Comparison of ENCODE assay signal across 13 cellular contexts in the genomic region with DNA sequence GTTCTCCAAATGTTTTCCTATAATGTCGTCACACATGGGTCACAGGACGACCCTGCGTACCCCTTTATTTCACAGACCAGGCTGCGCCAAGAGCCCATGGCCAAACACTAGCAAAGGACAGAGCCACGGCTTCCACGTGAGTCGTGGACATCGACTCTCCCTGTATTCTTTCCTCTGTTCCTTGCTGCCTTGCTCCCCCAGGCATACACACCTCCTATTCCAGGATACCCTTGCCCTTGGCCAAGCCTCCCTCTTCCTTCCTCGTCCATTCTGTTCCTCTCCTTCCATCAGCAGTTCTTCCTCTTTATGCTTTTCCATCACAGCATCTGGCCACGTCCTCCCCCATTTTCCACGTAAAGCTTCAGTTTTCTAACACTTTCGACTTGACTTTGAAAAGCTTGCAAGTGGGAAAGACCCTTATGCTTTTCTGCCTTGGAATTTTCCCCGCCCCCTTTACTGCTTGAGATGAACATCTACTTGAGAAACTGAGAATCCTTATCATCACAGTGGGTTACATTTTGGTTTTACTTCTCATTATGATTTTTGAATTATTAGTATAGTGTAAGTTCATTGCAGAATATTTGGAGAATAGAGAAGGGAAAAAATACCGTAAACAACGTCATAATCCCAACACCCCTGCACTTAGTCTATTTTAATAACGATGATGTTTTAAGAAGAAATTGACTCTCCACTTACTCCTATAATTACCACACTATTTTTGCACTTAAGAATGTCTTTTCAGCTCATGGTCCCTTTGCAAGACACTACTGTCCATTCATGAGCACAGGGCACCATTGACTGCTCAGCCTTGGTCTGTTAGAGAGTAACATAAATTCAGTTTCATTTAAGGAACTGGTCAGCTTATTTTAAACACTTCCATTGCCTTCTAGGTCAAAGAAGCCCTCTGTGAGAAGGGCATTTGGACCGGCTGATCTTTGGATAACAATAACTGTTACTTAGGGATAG. TPM values are rescaled to one million over a fixed set of nuclear protein-coding genes. Genes with fewer than 3 reads are reported as not detected.
DNase-seq lines count a peak whose midpoint lies in the region; ATAC-seq and TF ChIP-seq lines count a peak whose summit lies in the region.
"Had no signal": no experiment of that assay in that cellular context is flagged by ENCODE, and none has a peak within 500 bp of the region (broad histone marks: within the 10 kb centered on the region; RNA-seq: fewer than 3 reads in every experiment).

No MANE protein-coding gene starts in this region.

- peaks cover 25% of the 10 kb centered on the region for H3K4me1 ChIP-seq in Karpas-422 (ENCODE audit: low read length)
- H3K4me1 ChIP-seq: uterus had no signal

- POLR2A ChIA-PET in activated CD8-positive, alpha-beta T cell treated with anti-CD3 and anti-CD28 coated beads for 36 hours (lab: Charles Lee), result interaction anchor here (1.0 to 1.5 kb wide), 4 partner anchors 13 to 72 kb away, joined by 3 to 4 read pairs (median 4); no protein-coding TSS in a partner anchor
- POLR2A ChIA-PET in activated CD8-positive, alpha-beta T cell treated with anti-CD3 and anti-CD28 coated beads, Interleukin-2, amount 10 ng/mL, durations not matched to agents 7 days and 5 days (lab: Charles Lee), result interaction anchor here (0.7 kb wide), 1 partner anchor 102 kb away, joined by 3 read pairs; no protein-coding TSS in a partner anchor
- POLR2A ChIA-PET in activated B cell treated with CpG ODN at 0.5 μM for 24 hours (lab: Charles Lee), result interaction anchor here (0.7 to 1.1 kb wide), 2 partner anchors 11 to 30 kb away, joined by 3 read pairs; no protein-coding TSS in a partner anchor

- H3K27me3 ChIP-seq in GM06990 (replicated peaks; ENCODE audit: control insufficient read depth, insufficient read depth, low read length) (no peaks in the 10 kb centered on the region), Karpas-422 (ENCODE audit: low read length) (no peaks in the 10 kb centered on the region)
- H3K27me3 ChIP-seq: neutrophil, uterus had no signal

- no peak for ATAC-seq in activated CD8-positive, alpha-beta T cell treated with anti-CD3 and anti-CD28 coated beads for 36 hours
- no peak for ATAC-seq in activated CD8-positive, alpha-beta T cell treated with anti-CD3 and anti-CD28 coated beads, Interleukin-2, amount 10 ng/mL, durations not matched to agents 7 days and 5 days
- ATAC-seq in activated B cell treated with CpG ODN at 0.5 μM for 24 hours (ENCODE audit: low read depth), result no peak
- ATAC-seq: Right ventricle myocardium inferior had no signal

- no peak overlapping the region for H3K4me2 ChIP-seq in Karpas-422 (ENCODE audit: low read depth, low read length, poor library complexity, severe bottlenecking)

- peak; percentile 53 for DNase-seq in activated CD8-positive, alpha-beta T cell treated with anti-CD3 and anti-CD28 coated beads for 36 hours
- DNase-seq in activated CD8-positive, alpha-beta T cell treated with anti-CD3 and anti-CD28 coated beads, Interleukin-2, amount 10 ng/mL, durations not matched to agents 7 days and 5 days, result no peak
- DNase-seq in GM06990 (ENCODE audit: extremely low read depth, insufficient read length) (no peak), activated B cell treated with CpG ODN at 0.5 μM for 24 hours (no peak), nephron progenitor cell (no peak), NCI-H226 (no peak), ACHN (no peak), Karpas-422 (no peak)
- DNase-seq: NCI-H146, NCI-H345, uterus had no signal

- in situ Hi-C loops in ACHN (cut with HindIII; ENCODE audit: low pct_ligation_motif_present, low pct_unique_long_range_greater_than_20kb, low sequenced_read_pairs), result no loop called here

- H3K36me3 ChIP-seq in GM06990 (ENCODE audit: control insufficient read depth, insufficient read depth, low read length), result no peaks in the 10 kb centered on the region
- no peaks in the 10 kb centered on the region for H3K36me3 ChIP-seq in Karpas-422 (ENCODE audit: insufficient read depth, low read length)
- H3K36me3 ChIP-seq: neutrophil, uterus had no signal

- peak overlapping the region; percentile 52 for H3K27ac Mint-ChIP-seq in activated CD8-positive, alpha-beta T cell treated with anti-CD3 and anti-CD28 coated beads for 36 hours
- H3K27ac Mint-ChIP-seq in activated CD8-positive, alpha-beta T cell treated with anti-CD3 and anti-CD28 coated beads, Interleukin-2, amount 10 ng/mL, durations not matched to agents 7 days and 5 days, result no peak overlapping the region
- H3K27ac Mint-ChIP-seq in activated B cell treated with CpG ODN at 0.5 μM for 24 hours, result peak overlapping the region; percentile 8
- peak overlapping the region; percentile 28 for H3K27ac Mint-ChIP-seq in nephron progenitor cell

- intact Hi-C loops in activated CD8-positive, alpha-beta T cell treated with anti-CD3 and anti-CD28 coated beads for 36 hours (cut with micrococcal nuclease), result no loop called here
- intact Hi-C loops in activated B cell treated with CpG ODN at 0.5 μM for 24 hours (cut with micrococcal nuclease), result no loop called here

- no peaks in the 10 kb centered on the region for H3K36me3 Mint-ChIP-seq in activated CD8-positive, alpha-beta T cell treated with anti-CD3 and anti-CD28 coated beads for 36 hours (ENCODE audit: low read depth)
- H3K36me3 Mint-ChIP-seq in activated CD8-positive, alpha-beta T cell treated with anti-CD3 and anti-CD28 coated beads, Interleukin-2, amount 10 ng/mL, durations not matched to agents 7 days and 5 days (ENCODE audit: low read depth), result peaks cover 2% of the 10 kb centered on the region
- H3K36me3 Mint-ChIP-seq in activated B cell treated with CpG ODN at 0.5 μM for 24 hours (ENCODE audit: low read depth), result no peaks in the 10 kb centered on the region
- H3K36me3 Mint-ChIP-seq in nephron progenitor cell (ENCODE audit: low read depth), result no peaks in the 10 kb centered on the region

- H4K20me1 ChIP-seq in Karpas-422 (ENCODE audit: insufficient read depth, low read depth, low read length), result no peaks in the 10 kb centered on the region

- CTCF ChIA-PET in activated CD8-positive, alpha-beta T cell treated with anti-CD3 and anti-CD28 coated beads for 36 hours (lab: Charles Lee), result interaction anchor here (1.0 to 3.0 kb wide), 4 partner anchors 39 to 136 kb away, joined by 3 to 14 read pairs (median 4); a partner anchor contains a TSS
- CTCF ChIA-PET in activated CD8-positive, alpha-beta T cell treated with anti-CD3 and anti-CD28 coated beads, Interleukin-2, amount 10 ng/mL, durations not matched to agents 7 days and 5 days (lab: Charles Lee), result interaction anchor here (2.7 kb wide), 1 partner anchor 72 kb away, joined by 13 read pairs; no protein-coding TSS in a partner anchor
- CTCF ChIA-PET in activated B cell treated with CpG ODN at 0.5 μM for 24 hours (lab: Charles Lee), result no interaction called here

- no peak overlapping the region for H3K27ac ChIP-seq in Karpas-422 (ENCODE audit: low read length)
- H3K27ac ChIP-seq: neutrophil, uterus had no signal

- no peaks in the 10 kb centered on the region for H3K79me2 ChIP-seq in Karpas-422 (ENCODE audit: low read length)

- no peak overlapping the region for H3K4me3 Mint-ChIP-seq in activated CD8-positive, alpha-beta T cell treated with anti-CD3 and anti-CD28 coated beads for 36 hours
- H3K4me3 Mint-ChIP-seq in activated CD8-positive, alpha-beta T cell treated with anti-CD3 and anti-CD28 coated beads, Interleukin-2, amount 10 ng/mL, durations not matched to agents 7 days and 5 days, result no peak overlapping the region
- no peak overlapping the region for H3K4me3 Mint-ChIP-seq in activated B cell treated with CpG ODN at 0.5 μM for 24 hours
- H3K4me3 Mint-ChIP-seq in nephron progenitor cell, result no peak overlapping the region

- H3K4me3 ChIP-seq in GM06990 (replicated peaks; ENCODE audit: low read depth, low read length), result peak overlapping the region; percentile 26
- no peak overlapping the region for H3K4me3 ChIP-seq in Karpas-422 (ENCODE audit: low read length)
- H3K4me3 ChIP-seq: uterus had no signal

- no peaks in the 10 kb centered on the region for H3K9me3 Mint-ChIP-seq in activated CD8-positive, alpha-beta T cell treated with anti-CD3 and anti-CD28 coated beads for 36 hours
- H3K9me3 Mint-ChIP-seq in activated CD8-positive, alpha-beta T cell treated with anti-CD3 and anti-CD28 coated beads, Interleukin-2, amount 10 ng/mL, durations not matched to agents 7 days and 5 days (ENCODE audit: insufficient read depth), result no peaks in the 10 kb centered on the region
- H3K9me3 Mint-ChIP-seq in activated B cell treated with CpG ODN at 0.5 μM for 24 hours (no peaks in the 10 kb centered on the region), nephron progenitor cell (peaks cover 3% of the 10 kb centered on the region)

- no peak overlapping the region for H3K9ac ChIP-seq in Karpas-422 (ENCODE audit: low read length)

- peaks cover 48% of the 10 kb centered on the region for H3K4me1 Mint-ChIP-seq in activated CD8-positive, alpha-beta T cell treated with anti-CD3 and anti-CD28 coated beads for 36 hours (ENCODE audit: low read depth)
- H3K4me1 Mint-ChIP-seq in activated CD8-positive, alpha-beta T cell treated with anti-CD3 and anti-CD28 coated beads, Interleukin-2, amount 10 ng/mL, durations not matched to agents 7 days and 5 days (ENCODE audit: low read depth), result peaks cover 43% of the 10 kb centered on the region
- H3K4me1 Mint-ChIP-seq in activated B cell treated with CpG ODN at 0.5 μM for 24 hours (peaks cover 42% of the 10 kb centered on the region), nephron progenitor cell (peaks cover 20% of the 10 kb centered on the region)

- H3K9me2 ChIP-seq in Karpas-422 (replicated peaks; ENCODE audit: insufficient read depth, low read length), result no peaks in the 10 kb centered on the region

- TF ChIP-seq CTCF in activated CD8-positive, alpha-beta T cell treated with anti-CD3 and anti-CD28 coated beads for 36 hours (IDR thresholded peaks at IDR 0.05), result no peak
- TF ChIP-seq CTCF in GM06990 (IDR thresholded peaks at IDR 0.05; ENCODE audit: insufficient read depth, low read length, poor library complexity, severe bottlenecking), result no peak
- TF ChIP-seq CTCF in activated B cell treated with CpG ODN at 0.5 μM for 24 hours (IDR thresholded peaks at IDR 0.05), result no peak
- no peak for TF ChIP-seq CTCF in nephron progenitor cell (IDR thresholded peaks at IDR 0.05)

- H3K27me3 Mint-ChIP-seq in activated CD8-positive, alpha-beta T cell treated with anti-CD3 and anti-CD28 coated beads for 36 hours, result no peaks in the 10 kb centered on the region
- H3K27me3 Mint-ChIP-seq in activated CD8-positive, alpha-beta T cell treated with anti-CD3 and anti-CD28 coated beads, Interleukin-2, amount 10 ng/mL, durations not matched to agents 7 days and 5 days (ENCODE audit: low read depth), result no peaks in the 10 kb centered on the region
- H3K27me3 Mint-ChIP-seq in activated B cell treated with CpG ODN at 0.5 μM for 24 hours (no peaks in the 10 kb centered on the region), nephron progenitor cell (ENCODE audit: low read depth, poor library complexity) (peaks cover 4% of the 10 kb centered on the region)

- no peak overlapping the region for H2AFZ ChIP-seq in Karpas-422 (ENCODE audit: low read length)

- no peaks in the 10 kb centered on the region for H3K9me3 ChIP-seq in Karpas-422 (ENCODE audit: low read length)
- H3K9me3 ChIP-seq: neutrophil, uterus had no signal

RNA-seq across cellular contexts. Expression of a gene that starts 15.8 kb away (rescaled TPM):
- total RNA-seq in activated CD8-positive, alpha-beta T cell treated with anti-CD3 and anti-CD28 coated beads for 36 hours, result 1 to 10 TPM; 2.2 to 2.5 TPM
- 10 to 100 TPM in 1 of 2 experiments, 1 to 10 TPM in 1; 8.0 to 10.6 TPM for total RNA-seq in activated CD8-positive, alpha-beta T cell treated with anti-CD3 and anti-CD28 coated beads, Interleukin-2, amount 10 ng/mL, durations not matched to agents 7 days and 5 days
- 3.0 and 3.6 TPM in 2 replicates for total RNA-seq in activated B cell treated with CpG ODN at 0.5 μM for 24 hours
- 1.8 and 2.4 TPM in 2 replicates for total RNA-seq in Karpas-422 (2014; rRNA removed; shearing (Covaris generic); ENCODE audit: low replicate concordance)
